1 cellular context compared by ENCODE assay signal in genomic region chr22:40637181-40638150, GRCh38.
TF ChIP-seq lines count a peak whose summit lies in the region.

No MANE protein-coding gene starts in this region.

TF ChIP-seq in HepG2, 621 proteins besides CTCF, POLR2A, EP300 and RAD21 (continued from another document and continues in another):
- TF ChIP-seq HNF1A (IDR thresholded peaks at IDR 0.05; ENCODE audit: low read depth) (no peak), HNF1A (CRISPR knock-in tag; IDR thresholded peaks at IDR 0.05; ENCODE audit: borderline replicate concordance) (no peak), TCF12 (IDR thresholded peaks at IDR 0.05) (no peak), TCF12 (CRISPR knock-in tag; IDR thresholded peaks at IDR 0.05) (no peak), ATF7-NPFF (CRISPR knock-in tag; IDR thresholded peaks at IDR 0.05; ENCODE audit: low read depth) (0 out of 2 replicates have a peak, but pooled peaks have one; percentile 35), ZNF329 (CRISPR knock-in tag; IDR thresholded peaks at IDR 0.05; ENCODE audit: low read depth) (no peak), ZNF441 (CRISPR knock-in tag; IDR thresholded peaks at IDR 0.05; ENCODE audit: borderline replicate concordance) (0 out of 2 replicates have a peak, but pooled peaks have one; percentile 51), ZNF160 (CRISPR knock-in tag; IDR thresholded peaks at IDR 0.05) (no peak), ZBTB49 (CRISPR knock-in tag; IDR thresholded peaks at IDR 0.05; ENCODE audit: borderline replicate concordance) (0 out of 2 replicates have a peak, but pooled peaks have one; percentile 12), ZSCAN29 (CRISPR knock-in tag; conservative IDR thresholded peaks at IDR 0.05) (no peak), ZBTB33 (CRISPR knock-in tag; IDR thresholded peaks at IDR 0.05) (no peak), SALL2 (CRISPR knock-in tag; IDR thresholded peaks at IDR 0.05) (no peak), KMT2B (CRISPR knock-in tag; IDR thresholded peaks at IDR 0.05) (no peak; the same call in 1 of the 2 replicates), PRDM10 (CRISPR knock-in tag; IDR thresholded peaks at IDR 0.05; ENCODE audit: low read depth) (no peak), STAG1 (CRISPR knock-in tag; IDR thresholded peaks at IDR 0.05) (no peak), SMAD1 (CRISPR knock-in tag; IDR thresholded peaks at IDR 0.05; ENCODE audit: borderline replicate concordance, low read depth) (no peak), TAF1 (CRISPR knock-in tag; IDR thresholded peaks at IDR 0.05) (no peak), RORA (CRISPR knock-in tag; IDR thresholded peaks at IDR 0.05) (no peak), ZNF891 (CRISPR knock-in tag; IDR thresholded peaks at IDR 0.05) (peak; percentile 84), PAF1 (CRISPR knock-in tag; IDR thresholded peaks at IDR 0.05) (no peak), ADNP (CRISPR knock-in tag; IDR thresholded peaks at IDR 0.05) (no peak), ISL2 (CRISPR knock-in tag; IDR thresholded peaks at IDR 0.05) (no peak), ZNF691 (CRISPR knock-in tag; IDR thresholded peaks at IDR 0.05; ENCODE audit: borderline replicate concordance, low read depth) (0 out of 2 replicates have a peak, but pooled peaks have one; percentile 22), MLXIP (CRISPR knock-in tag; IDR thresholded peaks at IDR 0.05; ENCODE audit: borderline replicate concordance) (no peak), RXRA (CRISPR knock-in tag; IDR thresholded peaks at IDR 0.05) (no peak), TFDP2 (CRISPR knock-in tag; IDR thresholded peaks at IDR 0.05) (no peak), DZIP1 (CRISPR knock-in tag; IDR thresholded peaks at IDR 0.05) (0 out of 2 replicates have a peak, but pooled peaks have one; percentile 56), ZNF724P (CRISPR knock-in tag; IDR thresholded peaks at IDR 0.05; ENCODE audit: borderline replicate concordance) (no peak), ELK4 (CRISPR knock-in tag; IDR thresholded peaks at IDR 0.05; ENCODE audit: borderline replicate concordance) (no peak), CBFB (CRISPR knock-in tag; IDR thresholded peaks at IDR 0.05) (no peak), HNRNPUL1 (IDR thresholded peaks at IDR 0.05; ENCODE audit: low read depth, low read length) (no peak), FOXK1 (CRISPR knock-in tag; IDR thresholded peaks at IDR 0.05; ENCODE audit: borderline replicate concordance, low read depth) (no peak), RBM39 (IDR thresholded peaks at IDR 0.05; ENCODE audit: low read depth, low read length, poor library complexity, severe bottlenecking) (no peak), ETS1 (CRISPR knock-in tag; IDR thresholded peaks at IDR 0.05) (0 out of 2 replicates have a peak, but pooled peaks have one; percentile 7), SP2 (CRISPR knock-in tag; IDR thresholded peaks at IDR 0.05) (no peak)
